In the genomic region with DNA sequence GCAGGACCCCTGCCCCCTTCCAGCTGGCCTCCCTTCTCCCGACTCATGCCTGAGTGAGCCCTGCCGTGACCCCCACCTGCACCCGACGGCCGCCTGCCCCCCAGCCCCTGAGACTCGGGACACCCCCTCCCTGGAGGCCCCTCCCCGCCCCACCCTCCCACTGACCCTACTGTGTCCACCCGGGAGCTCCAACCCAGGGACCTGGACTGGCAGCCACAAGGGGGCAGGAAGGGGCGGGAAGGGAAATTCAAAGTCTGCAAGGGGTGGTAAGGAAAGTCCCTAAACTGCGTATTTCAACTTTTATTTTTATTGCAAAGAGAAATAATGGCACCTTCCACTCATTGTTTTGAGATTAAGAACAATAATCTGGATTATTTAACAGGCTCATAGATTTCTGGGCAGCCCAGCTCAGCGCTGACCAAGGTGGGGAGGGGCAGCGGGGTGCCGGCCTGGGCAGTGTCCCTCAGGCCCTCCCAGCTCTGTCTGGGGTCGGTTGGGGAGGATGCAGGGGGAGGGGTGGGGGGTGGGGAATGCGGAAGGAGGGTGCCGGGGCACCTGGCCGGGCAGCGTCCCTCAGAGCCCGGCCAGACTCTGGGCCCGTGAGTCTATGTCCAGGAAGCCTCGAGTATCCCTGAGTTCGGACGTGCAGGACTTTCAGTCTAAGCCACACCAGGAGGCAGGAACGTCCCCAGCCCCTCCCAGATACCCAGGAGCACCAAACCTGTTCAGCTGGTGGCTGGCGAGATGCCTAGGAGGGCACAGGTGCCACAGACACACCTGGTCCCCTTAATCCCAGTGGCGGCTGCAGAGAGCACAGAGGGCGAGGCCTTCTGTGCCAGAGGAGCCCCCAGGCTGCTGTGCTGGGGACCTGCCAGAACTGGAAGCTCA, we compare ENCODE assay signal across 6 cellular contexts. TPM values are rescaled to one million over a fixed set of nuclear protein-coding genes. Genes with fewer than 3 reads are reported as not detected.
DNase-seq lines count a peak whose midpoint lies in the region; ATAC-seq and TF ChIP-seq lines count a peak whose summit lies in the region.

No MANE protein-coding gene starts in this region.

- H3K27me3 ChIP-seq in HAP-1 (ENCODE audit: low read depth) (no peaks in the 10 kb centered on the region), heart right ventricle (peaks cover 0 to 33% (median 17%) of the 10 kb centered on the region in 7 donors), aorta (ENCODE audit: control insufficient read depth in 1 of 2, insufficient read depth in 2 of 2, low read length in 1 of 2) (no peaks in the 10 kb centered on the region)

- H3K4me3 ChIP-seq in HAP-1, result peak overlapping the region; percentile 14; the same call in 1 of the 2 replicates
- peak overlapping the region in 9 of 10 donors; percentile 6 to 51 (median 31) for H3K4me3 ChIP-seq in heart right ventricle
- no peak overlapping the region for H3K4me3 ChIP-seq in aorta (ENCODE audit: low read length in 2 of 2)

- peak overlapping the region in 7 of 10 donors; percentile 34 to 91 (median 57) for H3K27ac ChIP-seq in heart right ventricle
- H3K27ac ChIP-seq in aorta (ENCODE audit: low read depth in 1 of 2, low read length in 2 of 2), result no peak overlapping the region

- H3K9me3 ChIP-seq in HAP-1 (no peaks in the 10 kb centered on the region), heart right ventricle (no peaks in the 10 kb centered on the region), aorta (ENCODE audit: control insufficient read depth, low read length) (no peaks in the 10 kb centered on the region)

- intact Hi-C loops in heart right ventricle (cut with DNase I), result loop anchor here in 9 of 10 donors (1.0 to 10.0 kb wide), 10 partner anchors 39 to 436 kb away; partner anchors contain the start of genes TPD52L2 (in 5 of the 9) and ABHD16B (in 3 of the 9)
- intact Hi-C loops in aorta (cut with DNase I), result loop anchor here in 1 of 2 donors (1.0 to 10.0 kb wide), 4 partner anchors 116 to 436 kb away; partner anchors contain the start of genes ABHD16B, RTEL1 and STMN3

- H3K4me1 ChIP-seq in HAP-1 (no peaks in the 10 kb centered on the region), heart right ventricle (peaks cover 0 to 34% (median 16%) of the 10 kb centered on the region in 9 donors), aorta (ENCODE audit: control insufficient read depth in 1 of 2, insufficient read depth in 2 of 2, low read length in 2 of 2) (no peaks in the 10 kb centered on the region)

- H3K36me3 ChIP-seq in HAP-1 (replicated peaks), result no peaks in the 10 kb centered on the region
- H3K36me3 ChIP-seq in heart right ventricle, result no peaks in the 10 kb centered on the region
- H3K36me3 ChIP-seq in aorta (ENCODE audit: control insufficient read depth in 1 of 2, insufficient read depth in 2 of 2, low read length in 1 of 2), result no peaks in the 10 kb centered on the region

- in situ Hi-C loops in HAP-1 (cut with MboI; ENCODE audit: low sequenced_read_pairs), result no loop called here

- DNase-seq in HAP-1 (ENCODE audit: low spot score in 2 of 2) (no peak), RPMI8226 (peak; percentile 86), heart right ventricle (no peak), aorta (no peak), anterior cingulate cortex (lab: John Stamatoyannopoulos, UW) (no peak)

- ATAC-seq in heart right ventricle (peak; percentile 18 to 60 (median 36)), aorta (ENCODE audit: low FRiP score) (peak; percentile 33), GM19351 (IDR thresholded peaks at IDR 0.05; ENCODE audit: unreplicated experiment) (no peak)

- 47 to 52% methylated on average over 26 to 27 of the region's 27 CpGs for WGBS in heart right ventricle, 2 donors
- WGBS in aorta, 2 donors, result 48 to 52% methylated on average over 26 to 27 of the region's 27 CpGs

- TF ChIP-seq CTCF in heart right ventricle (IDR thresholded peaks at IDR 0.05), result peak in 4 of 9 donors; percentile 5 to 46 (median 38)

RNA-seq across cellular contexts. Expression of gene PTK6, which starts 1.3 kb away (rescaled TPM):
- total RNA-seq in heart right ventricle (under 1 TPM in 2 of 10 donors, not detected in 8; 0.06 to 0.28 TPM), aorta (under 1 TPM; 0.19 to 0.30 TPM)
- polyA plus RNA-seq in heart right ventricle (under 1 TPM in 1 of 2 donors, not detected in 1; 0.03 TPM), aorta (1 to 10 TPM in 1 of 2 donors, under 1 TPM in 1; 0.10 to 4.6 TPM)

RNA-seq across cellular contexts. Expression of gene SRMS, which starts 9.1 kb away (rescaled TPM):
- total RNA-seq in heart right ventricle (not detected), aorta (not detected)
- polyA plus RNA-seq in heart right ventricle (not detected), aorta (not detected)

RNA-seq across cellular contexts. Expression of gene FNDC11, which starts 15.5 kb away (rescaled TPM):
- total RNA-seq in heart right ventricle, result under 1 TPM in 4 of 10 donors, not detected in 6; 0.09 to 0.23 (median 0.16) TPM
- polyA plus RNA-seq in heart right ventricle, result under 1 TPM; 0.19 to 0.29 TPM
- under 1 TPM in 1 of 2 donors, not detected in 1; 0.57 TPM for total RNA-seq in aorta
- under 1 TPM in 1 of 2 donors, not detected in 1; 0.84 TPM for polyA plus RNA-seq in aorta

RNA-seq across cellular contexts. Expression of gene PPDPF, which starts 17.9 kb away (rescaled TPM):
- total RNA-seq in heart right ventricle (100 to 1,000 TPM; 186 to 433 (median 269) TPM), aorta (100 to 1,000 TPM; 176 to 190 TPM)
- polyA plus RNA-seq in heart right ventricle (100 to 1,000 TPM; 261 to 324 TPM), aorta (100 to 1,000 TPM; 360 to 386 TPM)

RNA-seq across cellular contexts. Expression of gene HELZ2, which starts 35.6 kb away (rescaled TPM):
- total RNA-seq in heart right ventricle (10 to 100 TPM; 10.8 to 34.3 (median 12.7) TPM), aorta (10 to 100 TPM; 23.2 to 41.6 TPM)
- polyA plus RNA-seq in heart right ventricle (10 to 100 TPM in 1 of 2 donors, 1 to 10 TPM in 1; 4.8 to 12.2 TPM), aorta (1 to 10 TPM; 2.3 to 4.8 TPM)

Comparison
In these comparisons a context has a peak if more than half of its experiments do, and no peak if none do; other contexts are left out.
1. H3K4me3 ChIP-seq: peak in HAP-1 (single experiment) and heart right ventricle (9 of 10); none in aorta (0 of 2).
2. H3K27ac ChIP-seq: peak in heart right ventricle (7 of 10); none in aorta (0 of 2).